1 cellular context compared by ENCODE assay signal in the genomic region with DNA sequence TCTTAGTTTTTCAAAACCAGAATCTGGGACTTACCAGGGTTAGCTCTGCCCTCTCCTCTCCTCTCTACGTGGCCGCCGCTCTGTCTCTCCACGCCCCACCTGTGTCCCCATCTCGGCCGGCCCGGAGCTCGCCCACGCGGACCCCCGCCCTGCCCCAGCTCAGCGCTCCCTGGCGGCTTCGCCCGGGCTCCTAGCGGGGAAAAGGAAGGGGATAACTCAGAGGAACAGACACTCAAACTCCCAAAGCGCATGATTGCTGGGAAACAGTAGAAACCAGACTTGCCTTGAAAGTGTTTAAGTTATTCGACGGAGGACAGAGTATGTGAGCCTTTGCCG.
TF ChIP-seq lines count a peak whose summit lies in the region.

No MANE protein-coding gene starts in this region.

TF ChIP-seq in H1, 55 proteins besides CTCF, POLR2A, EP300 and RAD21 (continued from another document):
- no peak for TF ChIP-seq CHD7 (IDR thresholded peaks at IDR 0.05; ENCODE audit: insufficient replicate concordance, low read length)
- no peak for TF ChIP-seq GTF2F1 (IDR thresholded peaks at IDR 0.05; ENCODE audit: borderline replicate concordance, low read depth, low read length)
- TF ChIP-seq KDM1A (IDR thresholded peaks at IDR 0.05; ENCODE audit: borderline replicate concordance, low read length), result no peak
- no peak for TF ChIP-seq TEAD4 (IDR thresholded peaks at IDR 0.05; ENCODE audit: low read depth, low read length)
- no peak for TF ChIP-seq PHF8 (conservative IDR thresholded peaks at IDR 0.05; ENCODE audit: low read depth, low read length)
- TF ChIP-seq KDM4A (IDR thresholded peaks at IDR 0.05; ENCODE audit: low read depth, low read length, severe bottlenecking), result peak; percentile 1
- peak; percentile 11; the same call in 1 of the 2 replicates for TF ChIP-seq SUZ12 (IDR thresholded peaks at IDR 0.05; ENCODE audit: low read length)
